Comparison of ENCODE assay signal across 26 cellular contexts in genomic region chrX:15500497-15500966, GRCh38. TPM values are rescaled to one million over a fixed set of nuclear protein-coding genes. Genes with fewer than 3 reads are reported as not detected.
A peak's percentile ranks its signal among the peaks of the same experiment; 100 is the strongest.
DNase-seq lines count a peak whose midpoint lies in the region; ATAC-seq, FAIRE-seq and TF ChIP-seq lines count a peak whose summit lies in the region.
"Had no signal": no experiment of that assay in that cellular context is flagged by ENCODE, and none has a peak within 500 bp of the region (broad histone marks: within the 10 kb centered on the region; RNA-seq: fewer than 3 reads in every experiment).

TSS of gene BMX (plus strand) at chrX:15500807. CDS start at chrX:15508354, 7,547 bp downstream.

- no peaks in the 10 kb centered on the region for H3K4me1 ChIP-seq in HEK293 (ENCODE audit: control insufficient read depth, insufficient read depth, low read length)
- H3K4me1 ChIP-seq in endothelial cell of umbilical vein (ENCODE audit: control insufficient read depth, extremely low read depth, insufficient read depth, low read length): peaks cover 70% of the 10 kb centered on the region
- peaks cover 2% of the 10 kb centered on the region for H3K4me1 ChIP-seq in right cardiac atrium (ENCODE audit: control insufficient read depth, insufficient read depth, low read length)
- no peaks in the 10 kb centered on the region for H3K4me1 ChIP-seq in tibial nerve

- H3K27ac ChIP-seq in HEK293 (ENCODE audit: extremely low read depth, low read depth, low read length) (no peak within 1 kb of the TSS), endothelial cell of umbilical vein (ENCODE audit: insufficient read depth, low read depth, low read length) (peak within 1 kb of the TSS; percentile 96), right cardiac atrium (ENCODE audit: low read length) (peak within 1 kb of the TSS; percentile 72), tibial nerve (peak within 1 kb of the TSS in 1 of 4 donors; percentile 33)
- H3K27ac ChIP-seq: brain microvascular endothelial cell had no signal

- WGBS in right cardiac atrium: 43% methylated on average over 18 of the region's 18 CpGs
- 63 to 64% methylated on average over 18 of the region's 18 CpGs for WGBS in tibial nerve, 2 donors

- TF ChIP-seq EP300 in tibial nerve (IDR thresholded peaks at IDR 0.05): no peak

- H2AFZ ChIP-seq in endothelial cell of umbilical vein (ENCODE audit: low read depth, low read length): no peak within 1 kb of the TSS

- BruUV-seq in endothelial cell of umbilical vein (replicated peaks; lab: Mats Ljungman, UMichigan): no TSS peak

- H3K9me3 Mint-ChIP-seq in T-cell: no peaks in the 10 kb centered on the region
- H3K9me3 Mint-ChIP-seq: activated CD4-positive, alpha-beta T cell treated with anti-CD3 and anti-CD28 coated beads, Interleukin-2, amount 10 ng/mL, durations not matched to agents 7 days and 5 days; activated T-helper 2 cell treated with anti-CD3 and anti-CD28 coated beads, Interferon-gamma antibody, Interleukin-2, Interleukin-4, amounts not matched to agents 10 μg/mL and 5 μg/mL and 100 μg/mL, durations not matched to agents 14 hours and 24 hours and 36 hours; natural killer cell had no signal

- POLR2A ChIA-PET in HEK293 (lab: Yijun Ruan, JAX): no interaction called here
- POLR2A ChIA-PET in endothelial cell of umbilical vein (lab: Charles Lee): interaction anchor here (1.0 to 2.7 kb wide), 5 partner anchors 8 to 65 kb away, joined by 3 to 21 read pairs (median 6); no protein-coding TSS in a partner anchor
- POLR2A ChIA-PET in T-cell (lab: Charles Lee): no interaction called here

- no peak within 1 kb of the TSS for H3K4me3 ChIP-seq in HEK293 (ENCODE audit: low read depth, low read length)
- H3K4me3 ChIP-seq in endothelial cell of umbilical vein (replicated peaks in 1 of 3; ENCODE audit: insufficient read depth in 1 of 3, low read depth in 1 of 3, low read length in 3 of 3): peak within 1 kb of the TSS; percentile 56 to 88 (median 67)
- peak within 1 kb of the TSS; percentile 40 for H3K4me3 ChIP-seq in right cardiac atrium (ENCODE audit: low read length)
- H3K4me3 ChIP-seq in tibial nerve: no peak within 1 kb of the TSS

- FAIRE-seq in endothelial cell of umbilical vein (lab: Jason Lieb, UNC): peak; percentile 66
- FAIRE-seq: GM18507, urothelium cell line had no signal

- H3K9me3 ChIP-seq in HEK293 (ENCODE audit: control insufficient read depth, insufficient read depth, low read depth, low read length): no peaks in the 10 kb centered on the region
- H3K9me3 ChIP-seq in endothelial cell of umbilical vein (replicated peaks; ENCODE audit: control insufficient read depth, insufficient read depth, low read length): no peaks in the 10 kb centered on the region
- H3K9me3 ChIP-seq in right cardiac atrium (ENCODE audit: control insufficient read depth, low read length): no peaks in the 10 kb centered on the region
- no peaks in the 10 kb centered on the region for H3K9me3 ChIP-seq in tibial nerve

- H3K27me3 ChIP-seq in endothelial cell of umbilical vein (ENCODE audit: control insufficient read depth in 2 of 2, insufficient read depth in 2 of 2, low read length in 2 of 2) (no peaks in the 10 kb centered on the region), right cardiac atrium (ENCODE audit: control insufficient read depth, insufficient read depth) (no peaks in the 10 kb centered on the region), tibial nerve (peaks cover 0 to 19% of the 10 kb centered on the region in 2 donors)
- H3K27me3 ChIP-seq: brain microvascular endothelial cell had no signal

- peak within 1 kb of the TSS; percentile 94 for H3K4me2 ChIP-seq in endothelial cell of umbilical vein (ENCODE audit: insufficient read depth, low read length)

- no peaks in the 10 kb centered on the region for H4K20me1 ChIP-seq in endothelial cell of umbilical vein (replicated peaks; ENCODE audit: control insufficient read depth, extremely low read depth, insufficient read depth, low read length)

- intact Hi-C loops in endothelial cell of umbilical vein (cut with micrococcal nuclease): loop anchor here (1.0 kb wide), 1 partner anchor 24 kb away; no protein-coding TSS in a partner anchor
- intact Hi-C loops in right cardiac atrium (cut with DNase I): no loop called here

- H3K27me3 Mint-ChIP-seq in T-cell: peaks cover 10 to 77% of the 10 kb centered on the region in 2 donors

- H3K36me3 ChIP-seq in HEK293 (ENCODE audit: control insufficient read depth in 2 of 2, insufficient read depth in 1 of 2, low read length in 2 of 2): no peaks in the 10 kb centered on the region
- no peaks in the 10 kb centered on the region for H3K36me3 ChIP-seq in endothelial cell of umbilical vein (ENCODE audit: control insufficient read depth in 2 of 2, extremely low read depth in 1 of 2, insufficient read depth in 2 of 2, low read length in 2 of 2)
- H3K36me3 ChIP-seq in tibial nerve: no peaks in the 10 kb centered on the region
- H3K36me3 ChIP-seq: brain microvascular endothelial cell had no signal

- H3K4me1 Mint-ChIP-seq in T-cell: peaks cover 0 to 7% (median 2%) of the 10 kb centered on the region in 3 donors
- H3K4me1 Mint-ChIP-seq: activated CD4-positive, alpha-beta T cell treated with anti-CD3 and anti-CD28 coated beads, Interleukin-2, amount 10 ng/mL, durations not matched to agents 7 days and 5 days had no signal

- H3K4me3 Mint-ChIP-seq in T-cell: no peak within 1 kb of the TSS
- H3K4me3 Mint-ChIP-seq: activated CD4-positive, alpha-beta T cell treated with anti-CD3 and anti-CD28 coated beads, Interleukin-2, amount 10 ng/mL, durations not matched to agents 7 days and 5 days; natural killer cell had no signal

- CTCF ChIA-PET in HEK293 (lab: Yijun Ruan, JAX) (interaction anchor here (0.6 to 1.7 kb wide), 11 partner anchors 10 to 402 kb away, joined by 3 to 13 read pairs (median 4); no protein-coding TSS in a partner anchor), endothelial cell of umbilical vein (lab: Charles Lee) (interaction anchor here (0.7 to 2.0 kb wide), 3 partner anchors 16 to 65 kb away, joined by 3 to 8 read pairs (median 7); no protein-coding TSS in a partner anchor), T-cell (lab: Charles Lee) (no interaction called here)

- TF ChIP-seq CTCF in HEK293 (tag by site-specific recombination; IDR thresholded peaks at IDR 0.05) (no peak), endothelial cell of umbilical vein (IDR thresholded peaks at IDR 0.05; ENCODE audit: extremely low read depth in 1 of 2, insufficient read depth in 1 of 2, low read depth in 1 of 2, low read length in 2 of 2) (no peak), tibial nerve (IDR thresholded peaks at IDR 0.05) (no peak)

- DNase-seq in endothelial cell of umbilical vein (ENCODE audit: low read depth, low spot score): peak; percentile 88
- peak; percentile 43 to 70 (median 62) for DNase-seq in right cardiac atrium
- DNase-seq in pulmonary artery endothelial cell (ENCODE audit: low read depth, low spot score): peak; percentile 72
- no peak for DNase-seq in NCI-H226
- DNase-seq in tibial nerve (ENCODE audit: low spot score in 2 of 2): no peak
- DNase-seq in T-cell: no peak
- DNase-seq: ACHN; activated CD4-positive, alpha-beta T cell treated with anti-CD3 and anti-CD28 coated beads, Interleukin-2, amount 10 ng/mL, durations not matched to agents 7 days and 5 days; activated CD8-positive, alpha-beta memory T cell treated with anti-CD3 and anti-CD28 coated beads, Interleukin-2, amount 50 U/mL, for 4 hours; brain microvascular endothelial cell; C1 segment of cervical spinal cord; cortex of kidney; foreskin melanocyte; kidney glomerular epithelial cell; natural killer cell; NCI-H1417 treated with DMSO at 0.1 percent for 48 hours; NCI-H69; posterior cingulate gyrus; SHP77 treated with DMSO at 0.1 percent for 48 hours; T-helper 1 cell had no signal

- H3K9me1 ChIP-seq in endothelial cell of umbilical vein (replicated peaks; ENCODE audit: control insufficient read depth, extremely low read depth, insufficient read depth, low read length): no peaks in the 10 kb centered on the region

- no peaks in the 10 kb centered on the region for H3K36me3 Mint-ChIP-seq in T-cell
- H3K36me3 Mint-ChIP-seq: natural killer cell had no signal

- ATAC-seq in right cardiac atrium (peak; percentile 87 to 88), T-cell (replicated peaks in 1 of 4) (no peak), GM21825 (IDR thresholded peaks at IDR 0.05; ENCODE audit: unreplicated experiment) (no peak)
- ATAC-seq: natural killer cell had no signal

- peaks cover 49% of the 10 kb centered on the region for H3K79me2 ChIP-seq in endothelial cell of umbilical vein (ENCODE audit: control insufficient read depth, insufficient read depth, low read length)

- dilution Hi-C loops in endothelial cell of umbilical vein (cut with MboI; ENCODE audit: extremely low pct_ligation_motif_present, low sequenced_read_pairs): no loop called here

- TF ChIP-seq POLR2A in endothelial cell of umbilical vein (IDR thresholded peaks at IDR 0.05; ENCODE audit: low read depth, low read length) (peak; percentile 62), tibial nerve (IDR thresholded peaks at IDR 0.05) (no peak)

- H3K9ac ChIP-seq in endothelial cell of umbilical vein (replicated peaks; ENCODE audit: extremely low read depth, insufficient read depth, low read length): peak within 1 kb of the TSS; percentile 95

- no peak within 1 kb of the TSS for H3K27ac Mint-ChIP-seq in T-cell
- H3K27ac Mint-ChIP-seq: activated CD4-positive, alpha-beta T cell treated with anti-CD3 and anti-CD28 coated beads, Interleukin-2, amount 10 ng/mL, durations not matched to agents 7 days and 5 days; activated T-helper 2 cell treated with anti-CD3 and anti-CD28 coated beads, Interferon-gamma antibody, Interleukin-2, Interleukin-4, amounts not matched to agents 10 μg/mL and 5 μg/mL and 100 μg/mL, durations not matched to agents 14 hours and 24 hours and 36 hours; natural killer cell had no signal

TF ChIP-seq in HEK293, 187 proteins besides CTCF, POLR2A, EP300 and RAD21 (continues in another document):
- TF ChIP-seq ZNF423 (tag by site-specific recombination; IDR thresholded peaks at IDR 0.05) (no peak), SCRT2 (tag by site-specific recombination; IDR thresholded peaks at IDR 0.05) (0 out of 2 replicates have a peak, but pooled peaks have one; percentile 33)

TF ChIP-seq in endothelial cell of umbilical vein, 7 proteins besides CTCF, POLR2A, EP300 and RAD21 (continues in another document):
- TF ChIP-seq POLR2AphosphoS5 (IDR thresholded peaks at IDR 0.05; ENCODE audit: insufficient read depth, low read depth, low read length): peak; percentile 43

RNA-seq across cellular contexts. Expression of gene BMX, which starts in this region (rescaled TPM):
- total RNA-seq in endothelial cell of umbilical vein (86.0 and 105 TPM in 2 replicates), right cardiac atrium (10 to 100 TPM in 2 of 4 donors, 1 to 10 TPM in 2; 5.9 to 16.3 (median 9.5) TPM), pulmonary artery endothelial cell (208 and 209 TPM in 2 replicates), tibial nerve (1 to 10 TPM; 1.8 to 5.9 (median 3.4) TPM), T-cell (not detected)
- polyA plus RNA-seq in endothelial cell of umbilical vein (42.9 and 49.8 TPM in 2 replicates), right cardiac atrium (4.7 TPM)
- polyA plus RNA-seq in endothelial cell of umbilical vein (2011; cell fraction: cytosol; rRNA removed): 69.4 and 80.4 TPM in 2 replicates
- polyA plus RNA-seq in endothelial cell of umbilical vein (2011; cell fraction: nucleus; rRNA removed): 70.4 and 78.7 TPM in 2 replicates
- 85.8 and 108 TPM in 2 replicates for polyA plus RNA-seq in endothelial cell of umbilical vein (2012)
- 37.7 and 47.6 TPM in 2 replicates for polyA minus RNA-seq in endothelial cell of umbilical vein
- not detected for polyA minus RNA-seq in endothelial cell of umbilical vein (2011; cell fraction: cytosol; rRNA and poly(A)+ RNA removed)
- polyA minus RNA-seq in endothelial cell of umbilical vein (2011; cell fraction: nucleus; rRNA and poly(A)+ RNA removed): 26.6 and 31.4 TPM in 2 replicates
- total RNA-seq: activated CD4-positive, alpha-beta T cell treated with anti-CD3 and anti-CD28 coated beads, Interleukin-2, amount 10 ng/mL, durations not matched to agents 7 days and 5 days; activated T-helper 2 cell treated with anti-CD3 and anti-CD28 coated beads, Interferon-gamma antibody, Interleukin-2, Interleukin-4, amounts not matched to agents 10 μg/mL and 5 μg/mL and 100 μg/mL, durations not matched to agents 14 hours and 24 hours and 36 hours; OCI-LY7 had no signal

Comparison
In these comparisons a context has a peak if more than half of its experiments do, and no peak if none do; other contexts are left out.
1. H3K4me3 ChIP-seq: peak in endothelial cell of umbilical vein (3 of 3) and right cardiac atrium (single experiment); none in HEK293 (single experiment) and tibial nerve (0 of 4).
2. DNase-seq: peak in endothelial cell of umbilical vein (single experiment), right cardiac atrium (3 of 3) and pulmonary artery endothelial cell (single experiment); none in NCI-H226 (single experiment), tibial nerve (0 of 2) and T-cell (0 of 34).
3. ATAC-seq: peak in right cardiac atrium (2 of 2); none in T-cell (0 of 4) and GM21825 (single experiment).
4. CTCF ChIA-PET loops: an anchor here in HEK293 (0.6 to 1.7 kb wide) and endothelial cell of umbilical vein (0.7 to 2.0 kb wide); none called in T-cell.